1 cellular context compared by ENCODE assay signal in genomic region chr19:5719961-5720790, GRCh38.
TF ChIP-seq lines count a peak whose summit lies in the region.

Gene CATSPERD (plus strand): TSS chr19:5720637. CDS start chr19:5720738, 101 bp downstream.
A gene with protein sequence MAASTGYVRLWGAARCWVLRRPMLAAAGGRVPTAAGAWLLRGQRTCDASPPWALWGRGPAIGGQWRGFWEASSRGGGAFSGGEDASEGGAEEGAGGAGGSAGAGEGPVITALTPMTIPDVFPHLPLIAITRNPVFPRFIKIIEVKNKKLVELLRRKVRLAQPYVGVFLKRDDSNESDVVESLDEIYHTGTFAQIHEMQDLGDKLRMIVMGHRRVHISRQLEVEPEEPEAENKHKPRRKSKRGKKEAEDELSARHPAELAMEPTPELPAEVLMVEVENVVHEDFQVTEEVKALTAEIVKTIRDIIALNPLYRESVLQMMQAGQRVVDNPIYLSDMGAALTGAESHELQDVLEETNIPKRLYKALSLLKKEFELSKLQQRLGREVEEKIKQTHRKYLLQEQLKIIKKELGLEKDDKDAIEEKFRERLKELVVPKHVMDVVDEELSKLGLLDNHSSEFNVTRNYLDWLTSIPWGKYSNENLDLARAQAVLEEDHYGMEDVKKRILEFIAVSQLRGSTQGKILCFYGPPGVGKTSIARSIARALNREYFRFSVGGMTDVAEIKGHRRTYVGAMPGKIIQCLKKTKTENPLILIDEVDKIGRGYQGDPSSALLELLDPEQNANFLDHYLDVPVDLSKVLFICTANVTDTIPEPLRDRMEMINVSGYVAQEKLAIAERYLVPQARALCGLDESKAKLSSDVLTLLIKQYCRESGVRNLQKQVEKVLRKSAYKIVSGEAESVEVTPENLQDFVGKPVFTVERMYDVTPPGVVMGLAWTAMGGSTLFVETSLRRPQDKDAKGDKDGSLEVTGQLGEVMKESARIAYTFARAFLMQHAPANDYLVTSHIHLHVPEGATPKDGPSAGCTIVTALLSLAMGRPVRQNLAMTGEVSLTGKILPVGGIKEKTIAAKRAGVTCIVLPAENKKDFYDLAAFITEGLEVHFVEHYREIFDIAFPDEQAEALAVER (minus strand): TSS chr19:5720146. CDS start chr19:5720132, 14 bp downstream.

TF ChIP-seq in HepG2, 621 proteins besides CTCF, POLR2A, EP300 and RAD21 (continued from another document and continues in another):
- TF ChIP-seq, protein P1, sequence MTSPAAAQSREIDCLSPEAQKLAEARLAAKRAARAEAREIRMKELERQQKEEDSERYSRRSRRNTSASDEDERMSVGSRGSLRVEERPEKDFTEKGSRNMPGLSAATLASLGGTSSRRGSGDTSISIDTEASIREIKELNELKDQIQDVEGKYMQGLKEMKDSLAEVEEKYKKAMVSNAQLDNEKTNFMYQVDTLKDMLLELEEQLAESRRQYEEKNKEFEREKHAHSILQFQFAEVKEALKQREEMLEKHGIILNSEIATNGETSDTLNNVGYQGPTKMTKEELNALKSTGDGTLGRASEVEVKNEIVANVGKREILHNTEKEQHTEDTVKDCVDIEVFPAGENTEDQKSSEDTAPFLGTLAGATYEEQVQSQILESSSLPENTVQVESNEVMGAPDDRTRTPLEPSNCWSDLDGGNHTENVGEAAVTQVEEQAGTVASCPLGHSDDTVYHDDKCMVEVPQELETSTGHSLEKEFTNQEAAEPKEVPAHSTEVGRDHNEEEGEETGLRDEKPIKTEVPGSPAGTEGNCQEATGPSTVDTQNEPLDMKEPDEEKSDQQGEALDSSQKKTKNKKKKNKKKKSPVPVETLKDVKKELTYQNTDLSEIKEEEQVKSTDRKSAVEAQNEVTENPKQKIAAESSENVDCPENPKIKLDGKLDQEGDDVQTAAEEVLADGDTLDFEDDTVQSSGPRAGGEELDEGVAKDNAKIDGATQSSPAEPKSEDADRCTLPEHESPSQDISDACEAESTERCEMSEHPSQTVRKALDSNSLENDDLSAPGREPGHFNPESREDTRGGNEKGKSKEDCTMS (CRISPR knock-in tag; conservative IDR thresholded peaks at IDR 0.05): no peak
- TF ChIP-seq ONECUT2 (CRISPR knock-in tag; IDR thresholded peaks at IDR 0.05) (no peak), JUNB (CRISPR knock-in tag; IDR thresholded peaks at IDR 0.05; ENCODE audit: borderline replicate concordance) (no peak; the same call in 1 of the 2 replicates), HOXA5 (CRISPR knock-in tag; IDR thresholded peaks at IDR 0.05) (peak; percentile 57; the same call in 1 of the 2 replicates), ZNF670 (CRISPR knock-in tag; IDR thresholded peaks at IDR 0.05; ENCODE audit: borderline replicate concordance) (peak; percentile 97; the same call in 1 of the 2 replicates), ZNF18 (CRISPR knock-in tag; IDR thresholded peaks at IDR 0.05; ENCODE audit: insufficient replicate concordance) (no peak), JARID2 (CRISPR knock-in tag; IDR thresholded peaks at IDR 0.05; ENCODE audit: insufficient replicate concordance) (peak; percentile 50), ADNP (CRISPR knock-in tag; IDR thresholded peaks at IDR 0.05) (no peak), AKAP8 (CRISPR knock-in tag; IDR thresholded peaks at IDR 0.05) (no peak), ZFY (CRISPR knock-in tag; IDR thresholded peaks at IDR 0.05) (peak; percentile 96), ZNF280B (CRISPR knock-in tag; IDR thresholded peaks at IDR 0.05; ENCODE audit: borderline replicate concordance) (peak; percentile 65), ZNF557 (CRISPR knock-in tag; IDR thresholded peaks at IDR 0.05) (0 out of 2 replicates have a peak, but pooled peaks have one; percentile 62), ZBTB20 (CRISPR knock-in tag; IDR thresholded peaks at IDR 0.05; ENCODE audit: borderline replicate concordance, low read depth) (no peak; the same call in 1 of the 2 replicates), MIXL1 (CRISPR knock-in tag; IDR thresholded peaks at IDR 0.05) (peak; percentile 75; the same call in 1 of the 2 replicates), MBNL3 (CRISPR knock-in tag; conservative IDR thresholded peaks at IDR 0.05) (no peak), GFI1 (CRISPR knock-in tag; IDR thresholded peaks at IDR 0.05; ENCODE audit: borderline replicate concordance) (peak; percentile 59; the same call in 1 of the 2 replicates), ZNF580 (CRISPR knock-in tag; IDR thresholded peaks at IDR 0.05; ENCODE audit: borderline replicate concordance, low read depth) (peak; percentile 95), DDIT3 (CRISPR knock-in tag; IDR thresholded peaks at IDR 0.05) (no peak), SALL1 (CRISPR knock-in tag; IDR thresholded peaks at IDR 0.05) (peak; percentile 81)
- TF ChIP-seq, protein P2, sequence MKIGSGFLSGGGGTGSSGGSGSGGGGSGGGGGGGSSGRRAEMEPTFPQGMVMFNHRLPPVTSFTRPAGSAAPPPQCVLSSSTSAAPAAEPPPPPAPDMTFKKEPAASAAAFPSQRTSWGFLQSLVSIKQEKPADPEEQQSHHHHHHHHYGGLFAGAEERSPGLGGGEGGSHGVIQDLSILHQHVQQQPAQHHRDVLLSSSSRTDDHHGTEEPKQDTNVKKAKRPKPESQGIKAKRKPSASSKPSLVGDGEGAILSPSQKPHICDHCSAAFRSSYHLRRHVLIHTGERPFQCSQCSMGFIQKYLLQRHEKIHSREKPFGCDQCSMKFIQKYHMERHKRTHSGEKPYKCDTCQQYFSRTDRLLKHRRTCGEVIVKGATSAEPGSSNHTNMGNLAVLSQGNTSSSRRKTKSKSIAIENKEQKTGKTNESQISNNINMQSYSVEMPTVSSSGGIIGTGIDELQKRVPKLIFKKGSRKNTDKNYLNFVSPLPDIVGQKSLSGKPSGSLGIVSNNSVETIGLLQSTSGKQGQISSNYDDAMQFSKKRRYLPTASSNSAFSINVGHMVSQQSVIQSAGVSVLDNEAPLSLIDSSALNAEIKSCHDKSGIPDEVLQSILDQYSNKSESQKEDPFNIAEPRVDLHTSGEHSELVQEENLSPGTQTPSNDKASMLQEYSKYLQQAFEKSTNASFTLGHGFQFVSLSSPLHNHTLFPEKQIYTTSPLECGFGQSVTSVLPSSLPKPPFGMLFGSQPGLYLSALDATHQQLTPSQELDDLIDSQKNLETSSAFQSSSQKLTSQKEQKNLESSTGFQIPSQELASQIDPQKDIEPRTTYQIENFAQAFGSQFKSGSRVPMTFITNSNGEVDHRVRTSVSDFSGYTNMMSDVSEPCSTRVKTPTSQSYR (CRISPR knock-in tag; IDR thresholded peaks at IDR 0.05; ENCODE audit: borderline replicate concordance): peak; percentile 54
- TF ChIP-seq, protein P3, sequence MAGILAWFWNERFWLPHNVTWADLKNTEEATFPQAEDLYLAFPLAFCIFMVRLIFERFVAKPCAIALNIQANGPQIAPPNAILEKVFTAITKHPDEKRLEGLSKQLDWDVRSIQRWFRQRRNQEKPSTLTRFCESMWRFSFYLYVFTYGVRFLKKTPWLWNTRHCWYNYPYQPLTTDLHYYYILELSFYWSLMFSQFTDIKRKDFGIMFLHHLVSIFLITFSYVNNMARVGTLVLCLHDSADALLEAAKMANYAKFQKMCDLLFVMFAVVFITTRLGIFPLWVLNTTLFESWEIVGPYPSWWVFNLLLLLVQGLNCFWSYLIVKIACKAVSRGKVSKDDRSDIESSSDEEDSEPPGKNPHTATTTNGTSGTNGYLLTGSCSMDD (CRISPR knock-in tag; IDR thresholded peaks at IDR 0.05): no peak; the same call in 1 of the 2 replicates
- TF ChIP-seq, protein P4, sequence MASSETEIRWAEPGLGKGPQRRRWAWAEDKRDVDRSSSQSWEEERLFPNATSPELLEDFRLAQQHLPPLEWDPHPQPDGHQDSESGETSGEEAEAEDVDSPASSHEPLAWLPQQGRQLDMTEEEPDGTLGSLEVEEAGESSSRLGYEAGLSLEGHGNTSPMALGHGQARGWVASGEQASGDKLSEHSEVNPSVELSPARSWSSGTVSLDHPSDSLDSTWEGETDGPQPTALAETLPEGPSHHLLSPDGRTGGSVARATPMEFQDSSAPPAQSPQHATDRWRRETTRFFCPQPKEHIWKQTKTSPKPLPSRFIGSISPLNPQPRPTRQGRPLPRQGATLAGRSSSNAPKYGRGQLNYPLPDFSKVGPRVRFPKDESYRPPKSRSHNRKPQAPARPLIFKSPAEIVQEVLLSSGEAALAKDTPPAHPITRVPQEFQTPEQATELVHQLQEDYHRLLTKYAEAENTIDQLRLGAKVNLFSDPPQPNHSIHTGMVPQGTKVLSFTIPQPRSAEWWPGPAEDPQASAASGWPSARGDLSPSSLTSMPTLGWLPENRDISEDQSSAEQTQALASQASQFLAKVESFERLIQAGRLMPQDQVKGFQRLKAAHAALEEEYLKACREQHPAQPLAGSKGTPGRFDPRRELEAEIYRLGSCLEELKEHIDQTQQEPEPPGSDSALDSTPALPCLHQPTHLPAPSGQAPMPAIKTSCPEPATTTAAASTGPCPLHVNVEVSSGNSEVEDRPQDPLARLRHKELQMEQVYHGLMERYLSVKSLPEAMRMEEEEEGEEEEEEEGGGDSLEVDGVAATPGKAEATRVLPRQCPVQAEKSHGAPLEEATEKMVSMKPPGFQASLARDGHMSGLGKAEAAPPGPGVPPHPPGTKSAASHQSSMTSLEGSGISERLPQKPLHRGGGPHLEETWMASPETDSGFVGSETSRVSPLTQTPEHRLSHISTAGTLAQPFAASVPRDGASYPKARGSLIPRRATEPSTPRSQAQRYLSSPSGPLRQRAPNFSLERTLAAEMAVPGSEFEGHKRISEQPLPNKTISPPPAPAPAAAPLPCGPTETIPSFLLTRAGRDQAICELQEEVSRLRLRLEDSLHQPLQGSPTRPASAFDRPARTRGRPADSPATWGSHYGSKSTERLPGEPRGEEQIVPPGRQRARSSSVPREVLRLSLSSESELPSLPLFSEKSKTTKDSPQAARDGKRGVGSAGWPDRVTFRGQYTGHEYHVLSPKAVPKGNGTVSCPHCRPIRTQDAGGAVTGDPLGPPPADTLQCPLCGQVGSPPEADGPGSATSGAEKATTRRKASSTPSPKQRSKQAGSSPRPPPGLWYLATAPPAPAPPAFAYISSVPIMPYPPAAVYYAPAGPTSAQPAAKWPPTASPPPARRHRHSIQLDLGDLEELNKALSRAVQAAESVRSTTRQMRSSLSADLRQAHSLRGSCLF (CRISPR knock-in tag; IDR thresholded peaks at IDR 0.05; ENCODE audit: borderline replicate concordance): no peak; the same call in 1 of the 2 replicates
- TF ChIP-seq, protein P5, sequence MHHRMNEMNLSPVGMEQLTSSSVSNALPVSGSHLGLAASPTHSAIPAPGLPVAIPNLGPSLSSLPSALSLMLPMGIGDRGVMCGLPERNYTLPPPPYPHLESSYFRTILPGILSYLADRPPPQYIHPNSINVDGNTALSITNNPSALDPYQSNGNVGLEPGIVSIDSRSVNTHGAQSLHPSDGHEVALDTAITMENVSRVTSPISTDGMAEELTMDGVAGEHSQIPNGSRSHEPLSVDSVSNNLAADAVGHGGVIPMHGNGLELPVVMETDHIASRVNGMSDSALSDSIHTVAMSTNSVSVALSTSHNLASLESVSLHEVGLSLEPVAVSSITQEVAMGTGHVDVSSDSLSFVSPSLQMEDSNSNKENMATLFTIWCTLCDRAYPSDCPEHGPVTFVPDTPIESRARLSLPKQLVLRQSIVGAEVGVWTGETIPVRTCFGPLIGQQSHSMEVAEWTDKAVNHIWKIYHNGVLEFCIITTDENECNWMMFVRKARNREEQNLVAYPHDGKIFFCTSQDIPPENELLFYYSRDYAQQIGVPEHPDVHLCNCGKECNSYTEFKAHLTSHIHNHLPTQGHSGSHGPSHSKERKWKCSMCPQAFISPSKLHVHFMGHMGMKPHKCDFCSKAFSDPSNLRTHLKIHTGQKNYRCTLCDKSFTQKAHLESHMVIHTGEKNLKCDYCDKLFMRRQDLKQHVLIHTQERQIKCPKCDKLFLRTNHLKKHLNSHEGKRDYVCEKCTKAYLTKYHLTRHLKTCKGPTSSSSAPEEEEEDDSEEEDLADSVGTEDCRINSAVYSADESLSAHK (CRISPR knock-in tag; IDR thresholded peaks at IDR 0.05; ENCODE audit: borderline replicate concordance): no peak; the same call in 1 of the 2 replicates
- TF ChIP-seq, protein P6, sequence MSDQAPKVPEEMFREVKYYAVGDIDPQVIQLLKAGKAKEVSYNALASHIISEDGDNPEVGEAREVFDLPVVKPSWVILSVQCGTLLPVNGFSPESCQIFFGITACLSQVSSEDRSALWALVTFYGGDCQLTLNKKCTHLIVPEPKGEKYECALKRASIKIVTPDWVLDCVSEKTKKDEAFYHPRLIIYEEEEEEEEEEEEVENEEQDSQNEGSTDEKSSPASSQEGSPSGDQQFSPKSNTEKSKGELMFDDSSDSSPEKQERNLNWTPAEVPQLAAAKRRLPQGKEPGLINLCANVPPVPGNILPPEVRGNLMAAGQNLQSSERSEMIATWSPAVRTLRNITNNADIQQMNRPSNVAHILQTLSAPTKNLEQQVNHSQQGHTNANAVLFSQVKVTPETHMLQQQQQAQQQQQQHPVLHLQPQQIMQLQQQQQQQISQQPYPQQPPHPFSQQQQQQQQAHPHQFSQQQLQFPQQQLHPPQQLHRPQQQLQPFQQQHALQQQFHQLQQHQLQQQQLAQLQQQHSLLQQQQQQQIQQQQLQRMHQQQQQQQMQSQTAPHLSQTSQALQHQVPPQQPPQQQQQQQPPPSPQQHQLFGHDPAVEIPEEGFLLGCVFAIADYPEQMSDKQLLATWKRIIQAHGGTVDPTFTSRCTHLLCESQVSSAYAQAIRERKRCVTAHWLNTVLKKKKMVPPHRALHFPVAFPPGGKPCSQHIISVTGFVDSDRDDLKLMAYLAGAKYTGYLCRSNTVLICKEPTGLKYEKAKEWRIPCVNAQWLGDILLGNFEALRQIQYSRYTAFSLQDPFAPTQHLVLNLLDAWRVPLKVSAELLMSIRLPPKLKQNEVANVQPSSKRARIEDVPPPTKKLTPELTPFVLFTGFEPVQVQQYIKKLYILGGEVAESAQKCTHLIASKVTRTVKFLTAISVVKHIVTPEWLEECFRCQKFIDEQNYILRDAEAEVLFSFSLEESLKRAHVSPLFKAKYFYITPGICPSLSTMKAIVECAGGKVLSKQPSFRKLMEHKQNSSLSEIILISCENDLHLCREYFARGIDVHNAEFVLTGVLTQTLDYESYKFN (CRISPR knock-in tag; conservative IDR thresholded peaks at IDR 0.05): peak; percentile 57
